Comparison of ENCODE assay signal across 9 cellular contexts in genomic region chr16:11296706-11297491, GRCh38. TPM values are rescaled to one million over a fixed set of nuclear protein-coding genes. Genes with fewer than 3 reads are reported as not detected.
DNase-seq lines count a peak whose midpoint lies in the region; ATAC-seq, FAIRE-seq and TF ChIP-seq lines count a peak whose summit lies in the region.
"Had no signal": no experiment of that assay in that cellular context is flagged by ENCODE, and none has a peak within 500 bp of the region (broad histone marks: within the 10 kb centered on the region; RNA-seq: fewer than 3 reads in every experiment).

No MANE protein-coding gene starts in this region.

- H3K27ac ChIP-seq in BLaER1 (peak overlapping the region; percentile 59), HepG2 (ENCODE audit: extremely low read length, insufficient read depth, low read length) (peak overlapping the region; percentile 68), brain microvascular endothelial cell (no peak overlapping the region)
- H3K27ac ChIP-seq: SK-N-MC had no signal

- in situ Hi-C loops in HepG2 (cut with HindIII; ENCODE audit: extremely low pct_ligation_motif_present, low pct_unique_long_range_greater_than_20kb): no loop called here
- in situ Hi-C loops in brain microvascular endothelial cell (cut with HindIII; ENCODE audit: low pct_ligation_motif_present, low sequenced_read_pairs): no loop called here

- peak; percentile 46 to 71; a peak in 3 of 4 replicates for TF ChIP-seq POLR2A in HepG2 (IDR thresholded peaks at IDR 0.05; ENCODE audit: insufficient read depth in 1 of 2, low read depth in 2 of 2, low read length in 2 of 2)

- ATAC-seq in GM21528 (IDR thresholded peaks at IDR 0.05; ENCODE audit: low FRiP score, unreplicated experiment): peak; percentile 23
- no peak for ATAC-seq in T-helper 17 cell
- ATAC-seq in HepG2: peak; percentile 80

- CTCF ChIA-PET in HepG2 (lab: Yijun Ruan, JAX; ENCODE audit: low intra/inter-chr PET ratio, low total read pairs): interaction anchor here (0.9 kb wide), 1 partner anchor 60 kb away, joined by 3 read pairs; no protein-coding TSS in a partner anchor

- peak overlapping the region; percentile 41; the same call in 1 of the 2 replicates for H3K4me3 ChIP-seq in BLaER1
- peak overlapping the region; percentile 15 to 67 (median 41) for H3K4me3 ChIP-seq in HepG2 (replicated peaks in 1 of 3; ENCODE audit: insufficient read depth in 1 of 3, low read depth in 2 of 3, low read length in 3 of 3)
- H3K4me3 ChIP-seq in brain microvascular endothelial cell (ENCODE audit: low read depth, low read length): no peak overlapping the region
- H3K4me3 ChIP-seq: SK-N-MC had no signal

- no TSS peak for BruUV-seq in HepG2 (replicated peaks; lab: Mats Ljungman, UMichigan)

- H3K4me1 ChIP-seq in BLaER1 (peaks cover 83% of the 10 kb centered on the region), HepG2 (ENCODE audit: insufficient read depth, low read length) (peaks cover 97% of the 10 kb centered on the region)

- H3K27ac Mint-ChIP-seq in T-helper 17 cell: no peak overlapping the region

- TF ChIP-seq CTCF in HepG2 (CRISPR knock-in tag; IDR thresholded peaks at IDR 0.05) (0 out of 2 replicates have a peak, but pooled peaks have one; percentile 4), brain microvascular endothelial cell (IDR thresholded peaks at IDR 0.05; ENCODE audit: low read depth, low read length, missing control alignments) (no peak)

- H3K4me3 Mint-ChIP-seq in T-helper 17 cell: peak overlapping the region; percentile 81

- H3K9me3 ChIP-seq in BLaER1 (no peaks in the 10 kb centered on the region), T-helper 17 cell (ENCODE audit: control insufficient read depth, low read length, poor library complexity, severe bottlenecking) (no peaks in the 10 kb centered on the region), HepG2 (ENCODE audit: low read length) (no peaks in the 10 kb centered on the region)

- H3K27me3 Mint-ChIP-seq in T-helper 17 cell: peaks cover 6% of the 10 kb centered on the region

- TF ChIP-seq EP300 in HepG2 (IDR thresholded peaks at IDR 0.05; ENCODE audit: low read depth in 2 of 2, low read length in 2 of 2) (peak in 1 of 2 experiments; percentile 36; a peak in 1 of 4 replicates), HepG2 (CRISPR knock-in tag; IDR thresholded peaks at IDR 0.05; ENCODE audit: borderline replicate concordance) (no peak)

- POLR2A ChIA-PET in HepG2 (lab: Yijun Ruan, JAX): interaction anchor here (0.6 to 6.2 kb wide), 26 partner anchors 9 to 162 kb away, joined by 3 to 167 read pairs (median 5); partner anchors contain the start of genes PRM1, PRM2, PRM3 and SOCS1

- H3K9ac ChIP-seq in BLaER1: peak overlapping the region; percentile 16; the same call in 1 of the 2 replicates
- H3K9ac ChIP-seq in HepG2 (ENCODE audit: insufficient read depth, low read depth, low read length): peak overlapping the region; percentile 48

- no peaks in the 10 kb centered on the region for H3K27me3 ChIP-seq in BLaER1
- H3K27me3 ChIP-seq in HepG2 (ENCODE audit: control insufficient read depth in 1 of 2, insufficient read depth in 2 of 2, low read length in 2 of 2): no peaks in the 10 kb centered on the region
- no peaks in the 10 kb centered on the region for H3K27me3 ChIP-seq in brain microvascular endothelial cell (replicated peaks)

- no peak for TF ChIP-seq RAD21 in HepG2 (CRISPR knock-in tag; IDR thresholded peaks at IDR 0.05)

- 0% methylated on average over 9 of the region's 10 CpGs for WGBS in HepG2 (ENCODE audit: low lambda C conversion rate)

- H3K4me2 ChIP-seq in BLaER1: peak overlapping the region; percentile 88
- H3K4me2 ChIP-seq in HepG2 (ENCODE audit: low read depth, low read length): peak overlapping the region; percentile 80

- peak; percentile 87 for FAIRE-seq in HepG2 (lab: Jason Lieb, UNC)

- no peaks in the 10 kb centered on the region for H3K79me2 ChIP-seq in HepG2 (ENCODE audit: insufficient read depth, low read length)

- intact Hi-C loops in HepG2 (cut with micrococcal nuclease; ENCODE audit: unreplicated experiment): loop anchor here (2.0 to 5.0 kb wide), 4 partner anchors 16 to 190 kb away; partner anchors contain the start of genes PRM1 and SOCS1

- no peaks in the 10 kb centered on the region for H3K36me3 ChIP-seq in BLaER1
- no peaks in the 10 kb centered on the region for H3K36me3 ChIP-seq in HepG2 (replicated peaks in 1 of 2; ENCODE audit: control insufficient read depth in 1 of 2, insufficient read depth in 2 of 2, low read length in 2 of 2)
- H3K36me3 ChIP-seq in brain microvascular endothelial cell (replicated peaks): no peaks in the 10 kb centered on the region

- H4K20me1 ChIP-seq in BLaER1 (no peaks in the 10 kb centered on the region), HepG2 (ENCODE audit: insufficient read depth, low read length) (no peaks in the 10 kb centered on the region)

- no peaks in the 10 kb centered on the region for H3K36me3 Mint-ChIP-seq in T-helper 17 cell (ENCODE audit: low read depth)

- H3K4me1 Mint-ChIP-seq in T-helper 17 cell: peaks cover 10% of the 10 kb centered on the region

- H2AFZ ChIP-seq in HepG2 (ENCODE audit: low read length): no peak overlapping the region

- DNase-seq in T-helper 17 cell (no peak), HepG2 (ENCODE audit: low spot score) (peak; percentile 87), NCI-H1092 treated with DMSO at 0.1 percent for 48 hours (lab: John Stamatoyannopoulos, UW) (no peak), NCI-H510A treated with DMSO at 0.1 percent for 48 hours (lab: John Stamatoyannopoulos, UW) (no peak), brain microvascular endothelial cell (no peak), midbrain (lab: John Stamatoyannopoulos, UW) (no peak)

RNA-seq across cellular contexts. Expression of gene PRM1, which starts 15.8 kb away (rescaled TPM):
- total RNA-seq in T-helper 17 cell: not detected
- total RNA-seq in HepG2 (2016; rRNA removed; fragmentation: Illumina TruSeq; extraction: Trizol): not detected in 2 replicates
- total RNA-seq in HepG2 (2016; cell fraction: cytosol; rRNA removed; fragmentation: Illumina TruSeq; extraction: Trizol; ENCODE audit: low read depth): not detected in 2 replicates
- total RNA-seq in HepG2 (2016; cell fraction: insoluble cytoplasmic fraction; rRNA removed; fragmentation: Illumina TruSeq; extraction: Trizol): not detected in 2 replicates
- not detected in 2 replicates for total RNA-seq in HepG2 (2016; cell fraction: membrane; rRNA removed; fragmentation: Illumina TruSeq; extraction: Trizol)
- total RNA-seq in HepG2 (2016; cell fraction: nucleus; rRNA removed; fragmentation: Illumina TruSeq; extraction: Trizol): not detected in 2 replicates
- not detected in 2 replicates for polyA plus RNA-seq in HepG2 (2011; rRNA removed)
- polyA plus RNA-seq in HepG2 (2011; cell fraction: cytosol; rRNA removed): 0.44 TPM in 1 of 2 replicates, not detected in the other
- polyA plus RNA-seq in HepG2 (2011; cell fraction: nucleus; rRNA removed): not detected in 2 replicates
- polyA plus RNA-seq in HepG2 (2012): not detected in 2 replicates
- not detected in 2 replicates for polyA plus RNA-seq in HepG2 (2016; cell fraction: cytosol; fragmentation: Illumina TruSeq; extraction: Trizol; ENCODE audit: low read depth)
- not detected in 2 replicates for polyA plus RNA-seq in HepG2 (2016; cell fraction: insoluble cytoplasmic fraction; fragmentation: Illumina TruSeq; extraction: Trizol; ENCODE audit: low read depth)
- not detected in 2 replicates for polyA plus RNA-seq in HepG2 (2016; cell fraction: membrane; fragmentation: Illumina TruSeq; extraction: Trizol; ENCODE audit: low read depth)
- not detected in 2 replicates for polyA plus RNA-seq in HepG2 (2016; cell fraction: nucleus; fragmentation: Illumina TruSeq; extraction: Trizol; ENCODE audit: insufficient read depth, low read depth)
- not detected in 2 replicates for polyA minus RNA-seq in HepG2 (2011; rRNA and poly(A)+ RNA removed; ENCODE audit: low replicate concordance)
- polyA minus RNA-seq in HepG2 (2011; cell fraction: cytosol; rRNA and poly(A)+ RNA removed): not detected in 2 replicates
- not detected in 2 replicates for polyA minus RNA-seq in HepG2 (2011; cell fraction: nucleus; rRNA and poly(A)+ RNA removed)

RNA-seq across cellular contexts. Expression of gene PRM2, which starts 20.6 kb away (rescaled TPM):
- not detected for total RNA-seq in T-helper 17 cell
- total RNA-seq in HepG2 (2016; rRNA removed; fragmentation: Illumina TruSeq; extraction: Trizol): not detected in 2 replicates
- 0.61 TPM in 1 of 2 replicates, not detected in the other for total RNA-seq in HepG2 (2016; cell fraction: cytosol; rRNA removed; fragmentation: Illumina TruSeq; extraction: Trizol; ENCODE audit: low read depth)
- total RNA-seq in HepG2 (2016; cell fraction: insoluble cytoplasmic fraction; rRNA removed; fragmentation: Illumina TruSeq; extraction: Trizol): not detected in 2 replicates
- total RNA-seq in HepG2 (2016; cell fraction: membrane; rRNA removed; fragmentation: Illumina TruSeq; extraction: Trizol): 0.28 and 0.52 TPM in 2 replicates
- not detected in 2 replicates for total RNA-seq in HepG2 (2016; cell fraction: nucleus; rRNA removed; fragmentation: Illumina TruSeq; extraction: Trizol)
- polyA plus RNA-seq in HepG2 (2011; rRNA removed): 0.54 TPM in 1 of 2 replicates, not detected in the other
- 0.19 and 0.26 TPM in 2 replicates for polyA plus RNA-seq in HepG2 (2011; cell fraction: cytosol; rRNA removed)
- not detected in 2 replicates for polyA plus RNA-seq in HepG2 (2011; cell fraction: nucleus; rRNA removed)
- not detected in 2 replicates for polyA plus RNA-seq in HepG2 (2012)
- polyA plus RNA-seq in HepG2 (2016; cell fraction: cytosol; fragmentation: Illumina TruSeq; extraction: Trizol; ENCODE audit: low read depth): 1.6 and 2.0 TPM in 2 replicates
- 0.56 TPM in 1 of 2 replicates, not detected in the other for polyA plus RNA-seq in HepG2 (2016; cell fraction: insoluble cytoplasmic fraction; fragmentation: Illumina TruSeq; extraction: Trizol; ENCODE audit: low read depth)
- polyA plus RNA-seq in HepG2 (2016; cell fraction: membrane; fragmentation: Illumina TruSeq; extraction: Trizol; ENCODE audit: low read depth): 0.55 and 0.73 TPM in 2 replicates
- polyA plus RNA-seq in HepG2 (2016; cell fraction: nucleus; fragmentation: Illumina TruSeq; extraction: Trizol; ENCODE audit: insufficient read depth, low read depth): not detected in 2 replicates
- not detected in 2 replicates for polyA minus RNA-seq in HepG2 (2011; rRNA and poly(A)+ RNA removed; ENCODE audit: low replicate concordance)
- polyA minus RNA-seq in HepG2 (2011; cell fraction: cytosol; rRNA and poly(A)+ RNA removed): not detected in 2 replicates
- not detected in 2 replicates for polyA minus RNA-seq in HepG2 (2011; cell fraction: nucleus; rRNA and poly(A)+ RNA removed)

RNA-seq across cellular contexts. Expression of gene PRM3, which starts 23.5 kb away (rescaled TPM):
- total RNA-seq in T-helper 17 cell (not detected), HepG2 (2016; rRNA removed; fragmentation: Illumina TruSeq; extraction: Trizol) (not detected in 2 replicates)
- not detected in 2 replicates for total RNA-seq in HepG2 (2016; cell fraction: cytosol; rRNA removed; fragmentation: Illumina TruSeq; extraction: Trizol; ENCODE audit: low read depth)
- total RNA-seq in HepG2 (2016; cell fraction: insoluble cytoplasmic fraction; rRNA removed; fragmentation: Illumina TruSeq; extraction: Trizol): not detected in 2 replicates
- total RNA-seq in HepG2 (2016; cell fraction: membrane; rRNA removed; fragmentation: Illumina TruSeq; extraction: Trizol): not detected in 2 replicates
- total RNA-seq in HepG2 (2016; cell fraction: nucleus; rRNA removed; fragmentation: Illumina TruSeq; extraction: Trizol): not detected in 2 replicates
- polyA plus RNA-seq in HepG2 (2011; rRNA removed): not detected in 2 replicates
- not detected in 2 replicates for polyA plus RNA-seq in HepG2 (2011; cell fraction: cytosol; rRNA removed)
- polyA plus RNA-seq in HepG2 (2011; cell fraction: nucleus; rRNA removed): not detected in 2 replicates
- not detected in 2 replicates for polyA plus RNA-seq in HepG2 (2012)
- polyA plus RNA-seq in HepG2 (2016; cell fraction: cytosol; fragmentation: Illumina TruSeq; extraction: Trizol; ENCODE audit: low read depth): not detected in 2 replicates
- polyA plus RNA-seq in HepG2 (2016; cell fraction: insoluble cytoplasmic fraction; fragmentation: Illumina TruSeq; extraction: Trizol; ENCODE audit: low read depth): not detected in 2 replicates
- not detected in 2 replicates for polyA plus RNA-seq in HepG2 (2016; cell fraction: membrane; fragmentation: Illumina TruSeq; extraction: Trizol; ENCODE audit: low read depth)
- not detected in 2 replicates for polyA plus RNA-seq in HepG2 (2016; cell fraction: nucleus; fragmentation: Illumina TruSeq; extraction: Trizol; ENCODE audit: insufficient read depth, low read depth)
- not detected in 2 replicates for polyA minus RNA-seq in HepG2 (2011; rRNA and poly(A)+ RNA removed; ENCODE audit: low replicate concordance)
- polyA minus RNA-seq in HepG2 (2011; cell fraction: cytosol; rRNA and poly(A)+ RNA removed): not detected in 2 replicates
- 2.8 TPM in 1 of 2 replicates, not detected in the other for polyA minus RNA-seq in HepG2 (2011; cell fraction: nucleus; rRNA and poly(A)+ RNA removed)

RNA-seq across cellular contexts. Expression of gene TNP2, which starts 27.8 kb away (rescaled TPM):
- total RNA-seq in T-helper 17 cell (not detected), HepG2 (2016; rRNA removed; fragmentation: Illumina TruSeq; extraction: Trizol) (not detected in 2 replicates)
- total RNA-seq in HepG2 (2016; cell fraction: cytosol; rRNA removed; fragmentation: Illumina TruSeq; extraction: Trizol; ENCODE audit: low read depth): not detected in 2 replicates
- not detected in 2 replicates for total RNA-seq in HepG2 (2016; cell fraction: insoluble cytoplasmic fraction; rRNA removed; fragmentation: Illumina TruSeq; extraction: Trizol)
- total RNA-seq in HepG2 (2016; cell fraction: membrane; rRNA removed; fragmentation: Illumina TruSeq; extraction: Trizol): not detected in 2 replicates
- not detected in 2 replicates for total RNA-seq in HepG2 (2016; cell fraction: nucleus; rRNA removed; fragmentation: Illumina TruSeq; extraction: Trizol)
- not detected in 2 replicates for polyA plus RNA-seq in HepG2 (2011; rRNA removed)
- polyA plus RNA-seq in HepG2 (2011; cell fraction: cytosol; rRNA removed): not detected in 2 replicates
- polyA plus RNA-seq in HepG2 (2011; cell fraction: nucleus; rRNA removed): not detected in 2 replicates
- polyA plus RNA-seq in HepG2 (2012): not detected in 2 replicates
- not detected in 2 replicates for polyA plus RNA-seq in HepG2 (2016; cell fraction: cytosol; fragmentation: Illumina TruSeq; extraction: Trizol; ENCODE audit: low read depth)
- polyA plus RNA-seq in HepG2 (2016; cell fraction: insoluble cytoplasmic fraction; fragmentation: Illumina TruSeq; extraction: Trizol; ENCODE audit: low read depth): not detected in 2 replicates
- polyA plus RNA-seq in HepG2 (2016; cell fraction: membrane; fragmentation: Illumina TruSeq; extraction: Trizol; ENCODE audit: low read depth): not detected in 2 replicates
- polyA plus RNA-seq in HepG2 (2016; cell fraction: nucleus; fragmentation: Illumina TruSeq; extraction: Trizol; ENCODE audit: insufficient read depth, low read depth): not detected in 2 replicates
- polyA minus RNA-seq in HepG2 (2011; rRNA and poly(A)+ RNA removed; ENCODE audit: low replicate concordance): not detected in 2 replicates
- not detected in 2 replicates for polyA minus RNA-seq in HepG2 (2011; cell fraction: cytosol; rRNA and poly(A)+ RNA removed)
- polyA minus RNA-seq in HepG2 (2011; cell fraction: nucleus; rRNA and poly(A)+ RNA removed): not detected in 2 replicates

RNA-seq across cellular contexts. Expression of gene SOCS1, which starts 40.9 kb away (rescaled TPM):
- 10 to 100 TPM; 42.1 to 49.5 TPM for total RNA-seq in T-helper 17 cell
- 3.3 and 5.3 TPM in 2 replicates for total RNA-seq in HepG2 (2016; rRNA removed; fragmentation: Illumina TruSeq; extraction: Trizol)
- total RNA-seq in HepG2 (2016; cell fraction: cytosol; rRNA removed; fragmentation: Illumina TruSeq; extraction: Trizol; ENCODE audit: low read depth): 5.4 and 8.1 TPM in 2 replicates
- 2.8 and 4.2 TPM in 2 replicates for total RNA-seq in HepG2 (2016; cell fraction: insoluble cytoplasmic fraction; rRNA removed; fragmentation: Illumina TruSeq; extraction: Trizol)
- total RNA-seq in HepG2 (2016; cell fraction: membrane; rRNA removed; fragmentation: Illumina TruSeq; extraction: Trizol): 9.1 and 10.9 TPM in 2 replicates
- 5.6 and 5.7 TPM in 2 replicates for total RNA-seq in HepG2 (2016; cell fraction: nucleus; rRNA removed; fragmentation: Illumina TruSeq; extraction: Trizol)
- polyA plus RNA-seq in HepG2 (2011; rRNA removed): 6.3 and 9.4 TPM in 2 replicates
- 5.3 and 8.4 TPM in 2 replicates for polyA plus RNA-seq in HepG2 (2011; cell fraction: cytosol; rRNA removed)
- 30.3 and 31.6 TPM in 2 replicates for polyA plus RNA-seq in HepG2 (2011; cell fraction: nucleus; rRNA removed)
- polyA plus RNA-seq in HepG2 (2012): 6.5 and 7.4 TPM in 2 replicates
- 5.5 and 7.8 TPM in 2 replicates for polyA plus RNA-seq in HepG2 (2016; cell fraction: cytosol; fragmentation: Illumina TruSeq; extraction: Trizol; ENCODE audit: low read depth)
- 5.2 and 6.3 TPM in 2 replicates for polyA plus RNA-seq in HepG2 (2016; cell fraction: insoluble cytoplasmic fraction; fragmentation: Illumina TruSeq; extraction: Trizol; ENCODE audit: low read depth)
- 7.1 and 9.9 TPM in 2 replicates for polyA plus RNA-seq in HepG2 (2016; cell fraction: membrane; fragmentation: Illumina TruSeq; extraction: Trizol; ENCODE audit: low read depth)
- polyA plus RNA-seq in HepG2 (2016; cell fraction: nucleus; fragmentation: Illumina TruSeq; extraction: Trizol; ENCODE audit: insufficient read depth, low read depth): 8.1 and 8.6 TPM in 2 replicates
- 3.9 and 31.0 TPM in 2 replicates for polyA minus RNA-seq in HepG2 (2011; rRNA and poly(A)+ RNA removed; ENCODE audit: low replicate concordance)
- polyA minus RNA-seq in HepG2 (2011; cell fraction: cytosol; rRNA and poly(A)+ RNA removed): 12.0 and 14.0 TPM in 2 replicates
- polyA minus RNA-seq in HepG2 (2011; cell fraction: nucleus; rRNA and poly(A)+ RNA removed): 44.8 and 46.1 TPM in 2 replicates
